1 cellular context compared by ENCODE assay signal in the genomic region with DNA sequence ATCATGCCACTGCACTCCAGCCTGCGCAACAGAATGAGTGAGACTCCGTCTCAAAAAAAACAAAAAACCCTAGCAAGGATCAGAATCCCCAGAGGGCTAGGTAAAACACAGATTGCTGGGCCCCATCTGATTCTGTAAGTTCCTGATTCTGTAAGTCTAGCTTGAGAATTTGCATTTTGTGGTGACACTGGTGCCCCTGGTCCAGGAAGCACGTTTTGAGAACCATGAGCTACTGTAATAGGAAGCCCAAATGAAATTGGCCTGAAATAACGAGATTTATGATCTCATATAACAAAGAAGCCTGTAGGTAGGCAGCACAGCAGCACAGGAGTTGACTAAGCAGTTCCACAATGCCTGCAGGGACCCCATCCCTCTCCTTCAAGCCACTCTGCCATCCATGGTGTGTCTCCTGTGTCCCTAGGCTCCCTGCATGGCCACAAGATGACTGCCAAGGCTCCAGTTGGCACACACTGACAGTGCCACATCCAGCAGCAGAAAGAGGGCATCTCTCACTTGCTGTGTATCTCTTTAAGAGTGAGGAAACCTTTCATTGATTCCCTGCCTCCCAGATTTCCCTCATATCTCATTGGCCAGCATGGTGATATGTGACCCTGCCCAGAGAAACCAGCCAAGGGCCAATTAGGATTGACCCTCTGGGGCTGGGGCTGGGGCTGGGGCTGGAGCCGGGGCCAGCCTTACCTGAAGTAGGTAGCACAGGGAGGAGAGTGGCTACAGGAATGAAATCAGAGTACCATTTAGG.
TF ChIP-seq lines count a peak whose summit lies in the region.

No MANE protein-coding gene starts in this region.

TF ChIP-seq in GM23338, 12 proteins besides CTCF, POLR2A, EP300 and RAD21 (continued from another document):
- TF ChIP-seq ZNF462 (CRISPR knock-in tag; IDR thresholded peaks at IDR 0.05) (no peak), JUNB (IDR thresholded peaks at IDR 0.05; ENCODE audit: unreplicated experiment) (no peak)
